10 cellular contexts compared by ENCODE assay signal in genomic region chr9:136742640-136743391, GRCh38. TPM values are rescaled to one million over a fixed set of nuclear protein-coding genes. Genes with fewer than 3 reads are reported as not detected.
DNase-seq lines count a peak whose midpoint lies in the region; ATAC-seq and TF ChIP-seq lines count a peak whose summit lies in the region.
"Had no signal": no experiment of that assay in that cellular context is flagged by ENCODE, and none has a peak within 500 bp of the region (broad histone marks: within the 10 kb centered on the region; RNA-seq: fewer than 3 reads in every experiment).

LCN10 (minus strand) TSS chr9:136742940; CDS start chr9:136742903, 37 bp downstream.

- H3K4me3 ChIP-seq in fibroblast of the aortic adventitia (ENCODE audit: low read depth, low read length): no peak within 1 kb of the TSS

- DNase-seq in NCI-H1092 treated with DMSO at 0.1 percent for 48 hours (lab: John Stamatoyannopoulos, UW) (peak; percentile 23), NCI-H1092 (lab: John Stamatoyannopoulos, UW) (no peak), RPMI8226 (peak; percentile 76), fibroblast of the aortic adventitia (ENCODE audit: low read depth) (no peak), kidney tubule cell (ENCODE audit: low spot score) (no peak)
- no peak for DNase-seq in stimulated activated naive B cell treated with anti-CD40 and anti-IgM and Interleukin-4, amounts not matched to agents 10 μg/mL and 1 μg/mL and 100 μg/mL, for 72 hours
- DNase-seq: amniotic stem cell, NCI-H774 had no signal

- H3K27ac Mint-ChIP-seq in stimulated activated naive B cell treated with anti-CD40 and anti-IgM and Interleukin-4, amounts not matched to agents 10 μg/mL and 1 μg/mL and 100 μg/mL, for 72 hours: peak within 1 kb of the TSS; percentile 93

- H3K36me3 Mint-ChIP-seq in stimulated activated naive B cell treated with anti-CD40 and anti-IgM and Interleukin-4, amounts not matched to agents 10 μg/mL and 1 μg/mL and 100 μg/mL, for 72 hours: peaks cover 11 to 15% of the 10 kb centered on the region in 2 donors

- no peaks in the 10 kb centered on the region for H3K9me3 Mint-ChIP-seq in stimulated activated naive B cell treated with anti-CD40 and anti-IgM and Interleukin-4, amounts not matched to agents 10 μg/mL and 1 μg/mL and 100 μg/mL, for 72 hours

- H3K4me3 Mint-ChIP-seq in stimulated activated naive B cell treated with anti-CD40 and anti-IgM and Interleukin-4, amounts not matched to agents 10 μg/mL and 1 μg/mL and 100 μg/mL, for 72 hours: peak within 1 kb of the TSS; percentile 81 to 85

- peak; percentile 40 for TF ChIP-seq CTCF in fibroblast of the aortic adventitia (IDR thresholded peaks at IDR 0.05; ENCODE audit: insufficient read depth, low read length)

- no peaks in the 10 kb centered on the region for H3K27me3 Mint-ChIP-seq in stimulated activated naive B cell treated with anti-CD40 and anti-IgM and Interleukin-4, amounts not matched to agents 10 μg/mL and 1 μg/mL and 100 μg/mL, for 72 hours

- H3K4me1 Mint-ChIP-seq in stimulated activated naive B cell treated with anti-CD40 and anti-IgM and Interleukin-4, amounts not matched to agents 10 μg/mL and 1 μg/mL and 100 μg/mL, for 72 hours: peaks cover 46 to 67% of the 10 kb centered on the region in 2 donors

- ATAC-seq in stimulated activated naive B cell treated with anti-CD40 and anti-IgM and Interleukin-4, amounts not matched to agents 10 μg/mL and 1 μg/mL and 100 μg/mL, for 72 hours (replicated peaks): peak; percentile 6 to 18
- ATAC-seq in HG03460 (IDR thresholded peaks at IDR 0.05; ENCODE audit: unreplicated experiment): no peak
- ATAC-seq in HG02884 (IDR thresholded peaks at IDR 0.05; ENCODE audit: unreplicated experiment): no peak

RNA-seq across cellular contexts. Expression of gene LCN10, which starts in this region (rescaled TPM):
- not detected in 2 replicates for total RNA-seq in fibroblast of the aortic adventitia (ENCODE audit: low replicate concordance)

Comparison
In these comparisons a context has a peak if more than half of its experiments do, and no peak if none do; other contexts are left out.
1. DNase-seq: peak in NCI-H1092 treated with DMSO at 0.1 percent for 48 hours (single experiment) and RPMI8226 (single experiment); none in NCI-H1092 (single experiment), fibroblast of the aortic adventitia (single experiment), stimulated activated naive B cell treated with anti-CD40 and anti-IgM and Interleukin-4, amounts not matched to agents 10 μg/mL and 1 μg/mL and 100 μg/mL, for 72 hours (single experiment) and kidney tubule cell (single experiment).
2. ATAC-seq: peak in stimulated activated naive B cell treated with anti-CD40 and anti-IgM and Interleukin-4, amounts not matched to agents 10 μg/mL and 1 μg/mL and 100 μg/mL, for 72 hours (2 of 2); none in HG03460 (single experiment) and HG02884 (single experiment).